ENCODE assay signal across 9 cellular contexts in the genomic region with DNA sequence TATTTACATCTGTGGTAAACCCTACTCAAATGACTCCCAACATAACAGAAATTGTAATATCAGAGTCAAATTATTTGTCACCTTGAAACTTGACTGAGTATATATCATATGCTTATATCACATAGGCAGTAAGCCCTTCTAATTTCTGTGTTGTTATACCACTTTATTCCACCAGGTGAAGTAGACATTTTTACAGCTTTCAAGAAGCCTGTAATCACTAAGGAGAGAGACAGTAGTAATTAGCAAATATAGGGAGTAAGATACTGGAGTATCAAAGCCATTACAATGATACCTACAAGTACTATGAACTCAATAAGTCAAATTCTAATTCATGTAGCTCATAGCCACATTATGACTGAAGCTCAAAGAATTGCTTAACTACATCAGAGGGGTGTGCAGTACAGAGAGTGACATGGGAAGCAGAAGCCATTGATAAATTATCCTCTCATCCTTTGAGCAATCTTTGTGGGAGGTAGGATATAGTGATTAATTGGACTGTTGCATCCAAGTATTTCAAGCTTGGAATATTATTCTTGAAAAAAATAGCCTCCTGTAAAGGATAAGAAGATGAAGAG.
DNase-seq lines count a peak whose midpoint lies in the region; ATAC-seq lines count a peak whose summit lies in the region.
"Had no signal": no experiment of that assay in that cellular context is flagged by ENCODE, and none has a peak within 500 bp of the region (broad histone marks: within the 10 kb centered on the region; RNA-seq: fewer than 3 reads in every experiment).

No MANE protein-coding gene starts in this region.

- peak; percentile 58 for DNase-seq in NAMALWA (ENCODE audit: low spot score)
- peak; percentile 18 for DNase-seq in left kidney (ENCODE audit: low read depth, low spot score)
- DNase-seq in right cardiac atrium = no peak
- DNase-seq in T-helper 2 cell = no peak
- DNase-seq in NCI-H1092 (lab: John Stamatoyannopoulos, UW) = no peak
- DNase-seq in RPMI8226 = no peak
- DNase-seq: activated CD4-positive, alpha-beta memory T cell treated with anti-CD3 and anti-CD28 coated beads, Interleukin-2, amount 10 ng/mL, durations not matched to agents 7 days and 5 days had no signal

- peak; percentile 92 for ATAC-seq in GM18511 (IDR thresholded peaks at IDR 0.05; ENCODE audit: unreplicated experiment)
- ATAC-seq in HG02610 (IDR thresholded peaks at IDR 0.05; ENCODE audit: unreplicated experiment) = peak; percentile 88
- no peak for ATAC-seq in right cardiac atrium

- no peaks in the 10 kb centered on the region for H3K27me3 ChIP-seq in right cardiac atrium (ENCODE audit: control insufficient read depth, insufficient read depth)

- H3K27ac ChIP-seq in right cardiac atrium (ENCODE audit: low read length) = no peak overlapping the region

- intact Hi-C loops in right cardiac atrium (cut with DNase I) = no loop called here

- H3K4me1 ChIP-seq in right cardiac atrium (ENCODE audit: control insufficient read depth, insufficient read depth, low read length) = no peaks in the 10 kb centered on the region

- no peaks in the 10 kb centered on the region for H3K9me3 ChIP-seq in right cardiac atrium (ENCODE audit: control insufficient read depth, low read length)

- H3K4me3 ChIP-seq in right cardiac atrium (ENCODE audit: low read length) = no peak overlapping the region

Comparison
In these comparisons a context has a peak if more than half of its experiments do, and no peak if none do; other contexts are left out.
1. ATAC-seq: peak in GM18511 (single experiment) and HG02610 (single experiment); none in right cardiac atrium (0 of 2).
2. DNase-seq: peak in NAMALWA (single experiment) and left kidney (single experiment); none in right cardiac atrium (0 of 3), T-helper 2 cell (0 of 5), NCI-H1092 (single experiment) and RPMI8226 (single experiment).